In genomic region chr1:206708058-206708457, GRCh38 we compare ENCODE assay signal across 9 cellular contexts. TPM values are rescaled to one million over a fixed set of nuclear protein-coding genes. Genes with fewer than 3 reads are reported as not detected.
A peak's percentile ranks its signal among the peaks of the same experiment; 100 is the strongest.
DNase-seq lines count a peak whose midpoint lies in the region; ATAC-seq and TF ChIP-seq lines count a peak whose summit lies in the region.
"Had no signal": no experiment of that assay in that cellular context is flagged by ENCODE, and none has a peak within 500 bp of the region (broad histone marks: within the 10 kb centered on the region; RNA-seq: fewer than 3 reads in every experiment).

No MANE protein-coding gene starts in this region.

- H3K9me3 ChIP-seq in adipocyte (ENCODE audit: control insufficient read depth, low read length) (no peaks in the 10 kb centered on the region), skeletal muscle tissue (ENCODE audit: control insufficient read depth in 3 of 3, low read length in 3 of 3) (no peaks in the 10 kb centered on the region)

- POLR2A ChIA-PET in GM10248 (lab: Yijun Ruan, JAX) = no interaction called here

- ATAC-seq in HG03378 (IDR thresholded peaks at IDR 0.05; ENCODE audit: unreplicated experiment) = peak; percentile 43

- H3K27ac ChIP-seq in skeletal muscle tissue (ENCODE audit: low read depth, low read length) = peak overlapping the region; percentile 59

- H3K9ac ChIP-seq in adipocyte (ENCODE audit: low read length) (peak overlapping the region; percentile 46), skeletal muscle tissue (ENCODE audit: low read depth in 1 of 3, low read length in 3 of 3) (peak overlapping the region in 1 of 3 donors; percentile 22)

- H3K4me1 ChIP-seq in adipocyte (ENCODE audit: control insufficient read depth, insufficient read depth, low read length) (peaks cover 72% of the 10 kb centered on the region), skeletal muscle tissue (ENCODE audit: control insufficient read depth in 3 of 3, insufficient read depth in 3 of 3, low read length in 3 of 3) (peaks cover 76 to 87% (median 86%) of the 10 kb centered on the region in 3 donors)

- H3K36me3 ChIP-seq in adipocyte (ENCODE audit: control insufficient read depth, insufficient read depth, low read length, severe bottlenecking) (no peaks in the 10 kb centered on the region), skeletal muscle tissue (ENCODE audit: control insufficient read depth in 3 of 3, insufficient read depth in 3 of 3, low read length in 3 of 3) (no peaks in the 10 kb centered on the region)

- H3K27me3 ChIP-seq in adipocyte (replicated peaks; ENCODE audit: control insufficient read depth, insufficient read depth, low read length) (no peaks in the 10 kb centered on the region), skeletal muscle tissue (ENCODE audit: control insufficient read depth in 3 of 3, insufficient read depth in 3 of 3, low read length in 3 of 3) (no peaks in the 10 kb centered on the region)

- peak; percentile 12 for DNase-seq in NCI-H82 (lab: John Stamatoyannopoulos, UW)
- DNase-seq in NCI-H82 treated with DMSO at 0.1 percent for 48 hours (lab: John Stamatoyannopoulos, UW; ENCODE audit: unreplicated experiment) = no peak
- DNase-seq in adipocyte (ENCODE audit: low read depth) = no peak
- DNase-seq in SHP77 treated with DMSO at 0.1 percent for 48 hours (lab: John Stamatoyannopoulos, UW) = no peak
- DNase-seq in NCI-H1694 (lab: John Stamatoyannopoulos, UW) = no peak
- DNase-seq in GM10248 (ENCODE audit: extremely low spot score) = no peak
- DNase-seq: ACHN had no signal

- TF ChIP-seq CTCF in GM10248 (IDR thresholded peaks at IDR 0.05; ENCODE audit: control extremely low read depth, extremely low read depth, low read depth, missing control alignments) = no peak

- CTCF ChIA-PET in GM10248 (lab: Yijun Ruan, JAX) = interaction anchor here (0.8 to 8.4 kb wide), 3 partner anchors 11 to 18 kb away, joined by 3 to 88 read pairs (median 17); no protein-coding TSS in a partner anchor

- H3K4me3 ChIP-seq in adipocyte (ENCODE audit: low read length) (no peak overlapping the region), skeletal muscle tissue (ENCODE audit: low read length in 3 of 3) (peak overlapping the region in 2 of 3 donors; percentile 2 to 3)

RNA-seq across cellular contexts. Expression of gene MAPKAPK2, which starts 23.4 kb away (rescaled TPM):
- total RNA-seq in skeletal muscle tissue = 26.6 TPM
